ENCODE assay signal across 1 cellular context in the genomic region with DNA sequence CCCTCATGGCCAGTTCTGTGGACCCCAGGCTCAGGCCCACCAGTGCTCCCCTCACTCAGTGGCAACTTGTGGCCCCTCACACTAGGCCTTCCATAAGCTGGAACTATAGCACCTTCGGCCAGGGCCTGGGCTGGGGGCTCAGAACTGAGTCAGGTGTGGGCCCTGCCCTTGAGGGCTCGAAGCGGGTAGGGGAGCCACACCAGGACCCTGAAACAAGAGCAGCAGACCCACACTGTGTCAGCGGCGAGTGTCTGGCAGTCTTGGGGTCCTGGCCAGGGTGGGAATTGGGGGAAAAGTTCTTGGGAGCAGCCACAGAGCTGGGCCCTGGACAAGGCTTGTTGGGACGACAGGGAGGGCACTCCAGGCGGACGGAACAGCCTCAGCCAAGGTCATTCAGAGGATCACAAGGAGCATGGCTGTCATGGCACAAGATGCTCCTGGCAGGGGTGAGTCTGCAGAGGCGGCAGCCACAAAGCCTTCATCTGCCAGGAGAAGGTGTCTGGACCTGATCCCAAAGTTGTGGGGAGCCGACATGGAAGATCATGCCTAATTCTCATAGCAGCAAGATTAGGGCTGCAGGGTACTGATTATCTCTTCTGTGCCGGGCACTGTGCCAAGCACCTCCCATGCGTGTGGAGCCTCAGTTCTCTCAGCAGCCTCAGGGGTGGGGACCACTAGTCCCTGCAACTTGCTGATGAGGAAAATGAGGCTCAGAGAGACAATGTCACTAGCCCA.
A peak's percentile ranks its signal among the peaks of the same experiment; 100 is the strongest.
TF ChIP-seq lines count a peak whose summit lies in the region.

No MANE protein-coding gene starts in this region.

TF ChIP-seq in HEK293, 187 proteins besides CTCF, POLR2A, EP300 and RAD21 (continued from another document):
- TF ChIP-seq, protein P1, sequence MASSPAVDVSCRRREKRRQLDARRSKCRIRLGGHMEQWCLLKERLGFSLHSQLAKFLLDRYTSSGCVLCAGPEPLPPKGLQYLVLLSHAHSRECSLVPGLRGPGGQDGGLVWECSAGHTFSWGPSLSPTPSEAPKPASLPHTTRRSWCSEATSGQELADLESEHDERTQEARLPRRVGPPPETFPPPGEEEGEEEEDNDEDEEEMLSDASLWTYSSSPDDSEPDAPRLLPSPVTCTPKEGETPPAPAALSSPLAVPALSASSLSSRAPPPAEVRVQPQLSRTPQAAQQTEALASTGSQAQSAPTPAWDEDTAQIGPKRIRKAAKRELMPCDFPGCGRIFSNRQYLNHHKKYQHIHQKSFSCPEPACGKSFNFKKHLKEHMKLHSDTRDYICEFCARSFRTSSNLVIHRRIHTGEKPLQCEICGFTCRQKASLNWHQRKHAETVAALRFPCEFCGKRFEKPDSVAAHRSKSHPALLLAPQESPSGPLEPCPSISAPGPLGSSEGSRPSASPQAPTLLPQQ (tag by site-specific recombination; IDR thresholded peaks at IDR 0.05) = peak; percentile 93
- TF ChIP-seq ZNF214 (tag by site-specific recombination; IDR thresholded peaks at IDR 0.05; ENCODE audit: borderline replicate concordance) (no peak), ZFP69B (tag by site-specific recombination; IDR thresholded peaks at IDR 0.05) (peak; percentile 72), GLIS2 (tag by site-specific recombination; IDR thresholded peaks at IDR 0.05) (no peak), ZNF776 (tag by site-specific recombination; IDR thresholded peaks at IDR 0.05; ENCODE audit: borderline replicate concordance) (no peak), GFI1B (tag by site-specific recombination; IDR thresholded peaks at IDR 0.05) (no peak), ZXDB (tag by site-specific recombination; IDR thresholded peaks at IDR 0.05) (no peak), ZNF341 (tag by site-specific recombination; IDR thresholded peaks at IDR 0.05; ENCODE audit: low read depth) (peak; percentile 85)
- TF ChIP-seq, protein P2, sequence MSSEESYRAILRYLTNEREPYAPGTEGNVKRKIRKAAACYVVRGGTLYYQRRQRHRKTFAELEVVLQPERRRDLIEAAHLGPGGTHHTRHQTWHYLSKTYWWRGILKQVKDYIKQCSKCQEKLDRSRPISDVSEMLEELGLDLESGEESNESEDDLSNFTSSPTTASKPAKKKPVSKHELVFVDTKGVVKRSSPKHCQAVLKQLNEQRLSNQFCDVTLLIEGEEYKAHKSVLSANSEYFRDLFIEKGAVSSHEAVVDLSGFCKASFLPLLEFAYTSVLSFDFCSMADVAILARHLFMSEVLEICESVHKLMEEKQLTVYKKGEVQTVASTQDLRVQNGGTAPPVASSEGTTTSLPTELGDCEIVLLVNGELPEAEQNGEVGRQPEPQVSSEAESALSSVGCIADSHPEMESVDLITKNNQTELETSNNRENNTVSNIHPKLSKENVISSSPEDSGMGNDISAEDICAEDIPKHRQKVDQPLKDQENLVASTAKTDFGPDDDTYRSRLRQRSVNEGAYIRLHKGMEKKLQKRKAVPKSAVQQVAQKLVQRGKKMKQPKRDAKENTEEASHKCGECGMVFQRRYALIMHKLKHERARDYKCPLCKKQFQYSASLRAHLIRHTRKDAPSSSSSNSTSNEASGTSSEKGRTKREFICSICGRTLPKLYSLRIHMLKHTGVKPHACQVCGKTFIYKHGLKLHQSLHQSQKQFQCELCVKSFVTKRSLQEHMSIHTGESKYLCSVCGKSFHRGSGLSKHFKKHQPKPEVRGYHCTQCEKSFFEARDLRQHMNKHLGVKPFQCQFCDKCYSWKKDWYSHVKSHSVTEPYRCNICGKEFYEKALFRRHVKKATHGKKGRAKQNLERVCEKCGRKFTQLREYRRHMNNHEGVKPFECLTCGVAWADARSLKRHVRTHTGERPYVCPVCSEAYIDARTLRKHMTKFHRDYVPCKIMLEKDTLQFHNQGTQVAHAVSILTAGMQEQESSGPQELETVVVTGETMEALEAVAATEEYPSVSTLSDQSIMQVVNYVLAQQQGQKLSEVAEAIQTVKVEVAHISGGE (tag by site-specific recombination; conservative IDR thresholded peaks at IDR 0.05; ENCODE audit: low read depth) = no peak
- TF ChIP-seq, protein P3, sequence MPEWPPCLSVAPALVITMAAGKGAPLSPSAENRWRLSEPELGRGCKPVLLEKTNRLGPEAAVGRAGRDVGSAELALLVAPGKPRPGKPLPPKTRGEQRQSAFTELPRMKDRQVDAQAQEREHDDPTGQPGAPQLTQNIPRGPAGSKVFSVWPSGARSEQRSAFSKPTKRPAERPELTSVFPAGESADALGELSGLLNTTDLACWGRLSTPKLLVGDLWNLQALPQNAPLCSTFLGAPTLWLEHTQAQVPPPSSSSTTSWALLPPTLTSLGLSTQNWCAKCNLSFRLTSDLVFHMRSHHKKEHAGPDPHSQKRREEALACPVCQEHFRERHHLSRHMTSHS (tag by site-specific recombination; IDR thresholded peaks at IDR 0.05) = no peak
- TF ChIP-seq, protein P4, sequence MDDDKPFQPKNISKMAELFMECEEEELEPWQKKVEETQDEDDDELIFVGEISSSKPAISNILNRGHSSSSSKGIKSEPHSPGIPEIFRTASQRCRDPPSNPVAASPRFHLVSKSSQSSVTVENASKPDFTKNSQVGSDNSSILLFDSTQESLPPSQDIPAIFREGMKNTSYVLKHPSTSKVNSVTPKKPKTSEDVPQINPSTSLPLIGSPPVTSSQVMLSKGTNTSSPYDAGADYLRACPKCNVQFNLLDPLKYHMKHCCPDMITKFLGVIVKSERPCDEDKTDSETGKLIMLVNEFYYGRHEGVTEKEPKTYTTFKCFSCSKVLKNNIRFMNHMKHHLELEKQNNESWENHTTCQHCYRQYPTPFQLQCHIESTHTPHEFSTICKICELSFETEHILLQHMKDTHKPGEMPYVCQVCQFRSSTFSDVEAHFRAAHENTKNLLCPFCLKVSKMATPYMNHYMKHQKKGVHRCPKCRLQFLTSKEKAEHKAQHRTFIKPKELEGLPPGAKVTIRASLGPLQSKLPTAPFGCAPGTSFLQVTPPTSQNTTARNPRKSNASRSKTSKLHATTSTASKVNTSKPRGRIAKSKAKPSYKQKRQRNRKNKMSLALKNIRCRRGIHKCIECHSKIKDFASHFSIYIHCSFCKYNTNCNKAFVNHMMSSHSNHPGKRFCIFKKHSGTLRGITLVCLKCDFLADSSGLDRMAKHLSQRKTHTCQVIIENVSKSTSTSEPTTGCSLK (tag by site-specific recombination; IDR thresholded peaks at IDR 0.05) = no peak
